In genomic region chr2:20672191-20672951, GRCh38 we compare ENCODE assay signal across 20 cellular contexts.
DNase-seq lines count a peak whose midpoint lies in the region; ATAC-seq and TF ChIP-seq lines count a peak whose summit lies in the region.
"Had no signal": no experiment of that assay in that cellular context is flagged by ENCODE, and none has a peak within 500 bp of the region (broad histone marks: within the 10 kb centered on the region; RNA-seq: fewer than 3 reads in every experiment).

No MANE protein-coding gene starts in this region.

- DNase-seq in NCI-H526 (lab: John Stamatoyannopoulos, UW) (no peak), hypothalamus (lab: John Stamatoyannopoulos, UW) (no peak), activated gamma-delta T cell (lab: John Stamatoyannopoulos, UW) (no peak)
- DNase-seq: activated CD4-positive, alpha-beta T cell treated with anti-CD3 and anti-CD28 coated beads, Interleukin-2, amount 50 U/mL, for 48 hours; activated naive CD4-positive, alpha-beta T cell treated with anti-CD3 and anti-CD28 coated beads, Interleukin-2, amount 50 U/mL, for 16 hours; activated T-cell treated with anti-CD3 and anti-CD28 coated beads, Interleukin-2, amount 50 U/mL, for 4 hours; CD4-positive, CD25-positive, alpha-beta regulatory T cell; DMS153; NCI-H1105 treated with DMSO at 0.1 percent for 48 hours; NCI-H748 treated with DMSO at 0.1 percent for 48 hours; occipital lobe; WERI-Rb-1 had no signal

- H3K9me3 ChIP-seq in ES-I3 (ENCODE audit: control insufficient read depth, insufficient read depth, low read length) = no peaks in the 10 kb centered on the region
- H3K9me3 ChIP-seq in OCI-LY1 (ENCODE audit: low read length) = no peaks in the 10 kb centered on the region
- H3K9me3 ChIP-seq in iPS-20b (ENCODE audit: insufficient read depth, low read depth, low read length) = no peaks in the 10 kb centered on the region
- no peaks in the 10 kb centered on the region for H3K9me3 ChIP-seq in neutrophil
- H3K9me3 ChIP-seq: SJSA1 had no signal

- peaks cover 12% of the 10 kb centered on the region for H3K27me3 ChIP-seq in OCI-LY1 (ENCODE audit: insufficient read depth, low read length)
- peaks cover 89% of the 10 kb centered on the region for H3K27me3 ChIP-seq in iPS-20b (ENCODE audit: insufficient read depth, low read length)
- H3K27me3 ChIP-seq in neutrophil = peaks cover 85% of the 10 kb centered on the region

- H4K20me1 ChIP-seq in OCI-LY1 (ENCODE audit: insufficient read depth, low read length) = no peaks in the 10 kb centered on the region

- no peaks in the 10 kb centered on the region for H3K9me2 ChIP-seq in OCI-LY1 (ENCODE audit: low read depth, low read length)

- no peak for ATAC-seq in GM21825 (IDR thresholded peaks at IDR 0.05; ENCODE audit: unreplicated experiment)
- ATAC-seq: activated T-cell treated with anti-CD3 and anti-CD28 coated beads, Interleukin-2, amount 50 U/mL, for 4 hours; Panc1; right cardiac atrium had no signal

- H3K4me2 ChIP-seq in OCI-LY1 (ENCODE audit: low read length) = peak overlapping the region; percentile 43; the same call in 1 of the 2 replicates

- H3K27ac ChIP-seq in OCI-LY1 (ENCODE audit: low read depth, low read length, poor library complexity, severe bottlenecking) = no peak overlapping the region
- H3K27ac ChIP-seq in iPS-20b (ENCODE audit: low read length) = no peak overlapping the region
- H3K27ac ChIP-seq in neutrophil = no peak overlapping the region
- H3K27ac ChIP-seq: SJSA1, WERI-Rb-1 had no signal

- H3K79me2 ChIP-seq in OCI-LY1 (ENCODE audit: insufficient read depth, low read length) = no peaks in the 10 kb centered on the region

- H3K4me3 ChIP-seq in OCI-LY1 (ENCODE audit: low read depth, low read length, poor library complexity, severe bottlenecking) (no peak overlapping the region), iPS-20b (ENCODE audit: low read length) (peak overlapping the region; percentile 45; the same call in 1 of the 2 replicates), neutrophil (ENCODE audit: low read depth in 1 of 2, low read length in 1 of 2) (peak overlapping the region; percentile 22 to 52)
- H3K4me3 ChIP-seq: SJSA1 had no signal

- no peak overlapping the region for H2AFZ ChIP-seq in OCI-LY1 (ENCODE audit: low read length)

- TF ChIP-seq CTCF in OCI-LY1 (IDR thresholded peaks at IDR 0.05; ENCODE audit: low read length) (no peak), neutrophil (IDR thresholded peaks at IDR 0.05) (no peak)

- H3K4me1 ChIP-seq in ES-I3 (ENCODE audit: insufficient read depth, low read length) = peaks cover 34% of the 10 kb centered on the region
- H3K4me1 ChIP-seq in OCI-LY1 (ENCODE audit: insufficient read depth, low read length, severe bottlenecking) = peaks cover 22% of the 10 kb centered on the region
- H3K4me1 ChIP-seq in iPS-20b (ENCODE audit: insufficient read depth, low read length) = peaks cover 27% of the 10 kb centered on the region
- H3K4me1 ChIP-seq in neutrophil (ENCODE audit: control insufficient read depth in 1 of 2, insufficient read depth in 1 of 2, low read depth in 1 of 2, low read length in 1 of 2) = peaks cover 19 to 38% of the 10 kb centered on the region in 2 experiments

- peak overlapping the region; percentile 31; the same call in 1 of the 2 replicates for H3K9ac ChIP-seq in ES-I3 (ENCODE audit: low read depth, low read length)
- H3K9ac ChIP-seq in OCI-LY1 (ENCODE audit: low read length) = no peak overlapping the region
- no peak overlapping the region for H3K9ac ChIP-seq in iPS-20b (ENCODE audit: low read depth, low read length)

- H3F3A ChIP-seq in OCI-LY1 (ENCODE audit: insufficient read depth, low read length) = no peaks in the 10 kb centered on the region

- H3K36me3 ChIP-seq in ES-I3 (ENCODE audit: insufficient read depth, low read length) (no peaks in the 10 kb centered on the region), OCI-LY1 (ENCODE audit: insufficient read depth, low read length) (no peaks in the 10 kb centered on the region), iPS-20b (ENCODE audit: insufficient read depth, low read depth, low read length) (no peaks in the 10 kb centered on the region), neutrophil (no peaks in the 10 kb centered on the region)
- H3K36me3 ChIP-seq: SJSA1, WERI-Rb-1 had no signal
